In the genomic region with DNA sequence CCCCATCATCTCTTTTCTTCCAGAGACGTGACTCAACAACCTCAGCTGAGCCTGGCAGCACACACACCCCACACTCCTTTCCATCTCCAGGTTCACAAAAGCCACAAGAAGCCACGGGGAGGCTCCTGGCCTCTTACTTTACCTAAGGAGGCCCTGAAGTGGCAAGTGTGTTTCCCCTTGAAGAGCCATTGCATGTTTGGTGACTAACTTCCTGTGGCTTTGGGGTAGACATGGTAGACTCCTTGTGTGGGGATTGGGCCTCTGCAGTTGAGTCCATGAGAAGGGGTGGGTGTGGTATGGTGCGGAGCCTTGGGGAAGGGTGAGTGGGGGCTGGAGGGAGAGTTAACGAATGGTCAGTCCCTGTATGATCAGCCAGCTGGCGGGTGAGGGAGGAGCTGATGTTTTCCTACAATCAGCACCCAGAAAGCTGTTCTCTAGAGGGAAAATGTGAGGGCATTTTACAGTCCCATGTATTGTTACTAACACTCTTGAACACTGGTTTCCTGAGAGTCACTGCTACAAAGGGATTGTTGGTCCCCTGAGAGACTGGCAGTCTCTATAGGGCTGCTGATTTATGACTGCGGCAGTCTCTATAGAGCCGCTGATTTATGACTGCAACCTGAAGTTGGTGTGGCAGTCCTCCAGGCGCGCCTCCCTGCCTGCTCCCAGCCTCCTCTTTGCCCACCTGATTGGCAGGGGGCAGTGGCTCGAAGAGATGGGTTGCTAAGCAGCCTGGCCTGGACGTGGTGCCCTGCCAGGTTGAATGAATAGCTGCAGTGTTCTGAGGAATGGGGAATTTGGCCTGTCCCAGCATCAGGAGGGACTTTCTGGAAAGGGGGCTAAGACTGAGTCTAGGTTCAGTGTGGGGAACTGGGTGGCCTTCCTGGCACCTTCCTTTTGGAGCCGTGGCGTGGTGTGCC, we compare ENCODE assay signal across 9 cellular contexts. TPM values are rescaled to one million over a fixed set of nuclear protein-coding genes. Genes with fewer than 3 reads are reported as not detected.
DNase-seq lines count a peak whose midpoint lies in the region; ATAC-seq, FAIRE-seq and TF ChIP-seq lines count a peak whose summit lies in the region.
"Had no signal": no experiment of that assay in that cellular context is flagged by ENCODE, and none has a peak within 500 bp of the region (broad histone marks: within the 10 kb centered on the region; RNA-seq: fewer than 3 reads in every experiment).

No MANE protein-coding gene starts in this region.

- dilution Hi-C loops in keratinocyte (cut with MboI; ENCODE audit: extremely low pct_ligation_motif_present, low sequenced_read_pairs): no loop called here

- no peaks in the 10 kb centered on the region for H3K9me1 ChIP-seq in keratinocyte (ENCODE audit: control insufficient read depth, extremely low read depth, insufficient read depth, low read length)

- H3K4me1 Mint-ChIP-seq in activated CD4-positive, alpha-beta memory T cell treated with anti-CD3 and anti-CD28 coated beads, Interleukin-2, amount 10 ng/mL, durations not matched to agents 7 days and 5 days: peaks cover 46% of the 10 kb centered on the region
- peaks cover 55% of the 10 kb centered on the region for H3K4me1 Mint-ChIP-seq in stimulated activated effector memory CD8-positive, alpha-beta T cell treated with anti-CD3 and anti-CD28 coated beads, Interleukin-12 subunit alpha, Interleukin-12 subunit beta, amount 100 ng/mL, for 72 hours

- H3K4me1 ChIP-seq in keratinocyte (ENCODE audit: control insufficient read depth, extremely low read depth, insufficient read depth, low read length): peaks cover 99% of the 10 kb centered on the region

- peak; percentile 81 for TF ChIP-seq EP300 in Ishikawa (IDR thresholded peaks at IDR 0.05; ENCODE audit: borderline replicate concordance)

- CTCF ChIA-PET in activated CD4-positive, alpha-beta memory T cell treated with anti-CD3 and anti-CD28 coated beads, Interleukin-2, amount 10 ng/mL, durations not matched to agents 7 days and 5 days (lab: Charles Lee): interaction anchor here (1.5 to 6.0 kb wide), 5 partner anchors 16 to 62 kb away, joined by 6 to 37 read pairs (median 15); a partner anchor contains a TSS

- H3K4me2 ChIP-seq in keratinocyte (ENCODE audit: control insufficient read depth, extremely low read depth, insufficient read depth, low read depth, low read length): peak overlapping the region; percentile 73

- no peaks in the 10 kb centered on the region for H4K20me1 ChIP-seq in keratinocyte (ENCODE audit: control insufficient read depth, extremely low read depth, insufficient read depth, low read length)

- ATAC-seq in stimulated activated effector memory CD8-positive, alpha-beta T cell treated with anti-CD3 and anti-CD28 coated beads, Interleukin-12 subunit alpha, Interleukin-12 subunit beta, amount 100 ng/mL, for 72 hours: peak; percentile 85
- ATAC-seq in HG03175 (IDR thresholded peaks at IDR 0.05; ENCODE audit: unreplicated experiment) (no peak), HG03378 (IDR thresholded peaks at IDR 0.05; ENCODE audit: unreplicated experiment) (no peak)

- DNase-seq in activated CD4-positive, alpha-beta memory T cell treated with anti-CD3 and anti-CD28 coated beads, Interleukin-2, amount 10 ng/mL, durations not matched to agents 7 days and 5 days: peak; percentile 60
- peak; percentile 93 for DNase-seq in keratinocyte (ENCODE audit: low read depth, low spot score)
- DNase-seq in stimulated activated effector memory CD8-positive, alpha-beta T cell treated with anti-CD3 and anti-CD28 coated beads, Interleukin-12 subunit alpha, Interleukin-12 subunit beta, amount 100 ng/mL, for 72 hours (ENCODE audit: low spot score in 2 of 2): no peak
- DNase-seq in AG20443 (ENCODE audit: low spot score): no peak
- DNase-seq: RPMI8226 had no signal

- TF ChIP-seq CTCF in keratinocyte (optimal IDR thresholded peaks at IDR 0.05 in 1 of 3, IDR thresholded peaks at IDR 0.05 in 1 of 3, conservative IDR thresholded peaks at IDR 0.05 in 1 of 3; ENCODE audit: extremely low read depth in 1 of 3, insufficient read depth in 2 of 3, low read length in 3 of 3): peak in 1 of 3 experiments; percentile 16

- H3K9me3 Mint-ChIP-seq in activated CD4-positive, alpha-beta memory T cell treated with anti-CD3 and anti-CD28 coated beads, Interleukin-2, amount 10 ng/mL, durations not matched to agents 7 days and 5 days: no peaks in the 10 kb centered on the region
- no peaks in the 10 kb centered on the region for H3K9me3 Mint-ChIP-seq in stimulated activated effector memory CD8-positive, alpha-beta T cell treated with anti-CD3 and anti-CD28 coated beads, Interleukin-12 subunit alpha, Interleukin-12 subunit beta, amount 100 ng/mL, for 72 hours

- H3K4me3 Mint-ChIP-seq in activated CD4-positive, alpha-beta memory T cell treated with anti-CD3 and anti-CD28 coated beads, Interleukin-2, amount 10 ng/mL, durations not matched to agents 7 days and 5 days: no peak overlapping the region
- H3K4me3 Mint-ChIP-seq in stimulated activated effector memory CD8-positive, alpha-beta T cell treated with anti-CD3 and anti-CD28 coated beads, Interleukin-12 subunit alpha, Interleukin-12 subunit beta, amount 100 ng/mL, for 72 hours: no peak overlapping the region

- no peaks in the 10 kb centered on the region for H3K27me3 Mint-ChIP-seq in activated CD4-positive, alpha-beta memory T cell treated with anti-CD3 and anti-CD28 coated beads, Interleukin-2, amount 10 ng/mL, durations not matched to agents 7 days and 5 days

- H3K79me2 ChIP-seq in keratinocyte (ENCODE audit: control insufficient read depth, insufficient read depth, low read length): peaks cover 31% of the 10 kb centered on the region

- H3K36me3 Mint-ChIP-seq in activated CD4-positive, alpha-beta memory T cell treated with anti-CD3 and anti-CD28 coated beads, Interleukin-2, amount 10 ng/mL, durations not matched to agents 7 days and 5 days (ENCODE audit: low read depth): peaks cover 19% of the 10 kb centered on the region
- H3K36me3 Mint-ChIP-seq in stimulated activated effector memory CD8-positive, alpha-beta T cell treated with anti-CD3 and anti-CD28 coated beads, Interleukin-12 subunit alpha, Interleukin-12 subunit beta, amount 100 ng/mL, for 72 hours: peaks cover 76% of the 10 kb centered on the region

- peak overlapping the region; percentile 38 for H3K9ac ChIP-seq in keratinocyte (ENCODE audit: control insufficient read depth, extremely low read depth, insufficient read depth, low read length)

- POLR2A ChIA-PET in activated CD4-positive, alpha-beta memory T cell treated with anti-CD3 and anti-CD28 coated beads, Interleukin-2, amount 10 ng/mL, durations not matched to agents 7 days and 5 days (lab: Charles Lee): interaction anchor here (1.4 kb wide), 1 partner anchor 24 kb away, joined by 9 read pairs; a partner anchor contains a TSS

- no peaks in the 10 kb centered on the region for H3K27me3 ChIP-seq in keratinocyte (ENCODE audit: control insufficient read depth, extremely low read depth, insufficient read depth, low read length)

- TF ChIP-seq RAD21 in Ishikawa (IDR thresholded peaks at IDR 0.05; ENCODE audit: low read depth): no peak

- H3K9me3 ChIP-seq in keratinocyte (ENCODE audit: control insufficient read depth, low read depth, low read length): no peaks in the 10 kb centered on the region

- peak overlapping the region; percentile 99 for H3K27ac ChIP-seq in keratinocyte (ENCODE audit: control insufficient read depth, insufficient read depth, low read length)

- H3K27ac Mint-ChIP-seq in activated CD4-positive, alpha-beta memory T cell treated with anti-CD3 and anti-CD28 coated beads, Interleukin-2, amount 10 ng/mL, durations not matched to agents 7 days and 5 days: peak overlapping the region; percentile 47
- H3K27ac Mint-ChIP-seq in stimulated activated effector memory CD8-positive, alpha-beta T cell treated with anti-CD3 and anti-CD28 coated beads, Interleukin-12 subunit alpha, Interleukin-12 subunit beta, amount 100 ng/mL, for 72 hours: peak overlapping the region; percentile 57

- peak; percentile 83 for FAIRE-seq in keratinocyte (lab: Jason Lieb, UNC)
- FAIRE-seq: endometrium had no signal

- H2AFZ ChIP-seq in keratinocyte (ENCODE audit: control insufficient read depth, low read length): no peak overlapping the region

- peaks cover 9 to 29% of the 10 kb centered on the region in 2 experiments for H3K36me3 ChIP-seq in keratinocyte (ENCODE audit: control insufficient read depth in 2 of 2, extremely low read depth in 1 of 2, insufficient read depth in 2 of 2, low read length in 2 of 2)

- H3K4me3 ChIP-seq in keratinocyte (ENCODE audit: control insufficient read depth in 2 of 3, extremely low read depth in 1 of 3, insufficient read depth in 2 of 3, low read depth in 1 of 3, low read length in 3 of 3): no peak overlapping the region

RNA-seq across cellular contexts. Expression of a gene that starts 24.5 kb away (rescaled TPM):
- 10 to 100 TPM; 87.2 to 89.6 TPM for total RNA-seq in activated CD4-positive, alpha-beta memory T cell treated with anti-CD3 and anti-CD28 coated beads, Interleukin-2, amount 10 ng/mL, durations not matched to agents 7 days and 5 days
- polyA plus RNA-seq in keratinocyte: 99.0 to 103 TPM (median 101 TPM) in 3 replicates
- polyA plus RNA-seq in keratinocyte (2011; ENCODE audit: low read depth): 115 TPM
- 97.8 and 111 TPM in 2 replicates for polyA plus RNA-seq in keratinocyte (2011; cell fraction: cytosol; rRNA removed)
- polyA plus RNA-seq in keratinocyte (2011; cell fraction: nucleus; rRNA removed): 174 and 189 TPM in 2 replicates
- polyA plus RNA-seq in keratinocyte (2012; ENCODE audit: low replicate concordance): 80.5 and 96.0 TPM in 2 replicates
- polyA minus RNA-seq in keratinocyte: 44.9 to 68.4 TPM (median 58.9 TPM) in 3 replicates
- polyA minus RNA-seq in keratinocyte (2011; cell fraction: cytosol; rRNA and poly(A)+ RNA removed): 52.4 TPM
- polyA minus RNA-seq in keratinocyte (2011; cell fraction: nucleus; rRNA and poly(A)+ RNA removed): 43.7 and 56.2 TPM in 2 replicates

RNA-seq across cellular contexts. Expression of a gene that starts 24.7 kb away (rescaled TPM):
- 10 to 100 TPM; 38.3 TPM for total RNA-seq in activated CD4-positive, alpha-beta memory T cell treated with anti-CD3 and anti-CD28 coated beads, Interleukin-2, amount 10 ng/mL, durations not matched to agents 7 days and 5 days
- 11.9 to 15.8 TPM (median 12.9 TPM) in 3 replicates for polyA plus RNA-seq in keratinocyte
- polyA plus RNA-seq in keratinocyte (2011; ENCODE audit: low read depth): 5.9 TPM
- polyA plus RNA-seq in keratinocyte (2011; cell fraction: cytosol; rRNA removed): 5.3 and 5.5 TPM in 2 replicates
- polyA plus RNA-seq in keratinocyte (2011; cell fraction: nucleus; rRNA removed): 80.9 and 96.7 TPM in 2 replicates
- polyA plus RNA-seq in keratinocyte (2012; ENCODE audit: low replicate concordance): 16.7 and 20.5 TPM in 2 replicates
- 31.0 to 53.1 TPM (median 38.4 TPM) in 3 replicates for polyA minus RNA-seq in keratinocyte
- polyA minus RNA-seq in keratinocyte (2011; cell fraction: cytosol; rRNA and poly(A)+ RNA removed): 11.1 TPM
- 35.5 and 43.4 TPM in 2 replicates for polyA minus RNA-seq in keratinocyte (2011; cell fraction: nucleus; rRNA and poly(A)+ RNA removed)

RNA-seq across cellular contexts. Expression of a gene that starts 29.6 kb away (rescaled TPM):
- under 1 TPM; 0.43 to 0.68 TPM for total RNA-seq in activated CD4-positive, alpha-beta memory T cell treated with anti-CD3 and anti-CD28 coated beads, Interleukin-2, amount 10 ng/mL, durations not matched to agents 7 days and 5 days
- 761 to 1,084 TPM (median 1,039 TPM) in 3 replicates for polyA plus RNA-seq in keratinocyte
- 357 TPM for polyA plus RNA-seq in keratinocyte (2011; ENCODE audit: low read depth)
- polyA plus RNA-seq in keratinocyte (2011; cell fraction: cytosol; rRNA removed): 399 and 802 TPM in 2 replicates
- polyA plus RNA-seq in keratinocyte (2011; cell fraction: nucleus; rRNA removed): 3,183 and 4,055 TPM in 2 replicates
- polyA plus RNA-seq in keratinocyte (2012; ENCODE audit: low replicate concordance): 790 and 2,344 TPM in 2 replicates
- 1,878 to 7,870 TPM (median 1,919 TPM) in 3 replicates for polyA minus RNA-seq in keratinocyte
- 2,383 TPM for polyA minus RNA-seq in keratinocyte (2011; cell fraction: cytosol; rRNA and poly(A)+ RNA removed)
- 4,240 and 4,449 TPM in 2 replicates for polyA minus RNA-seq in keratinocyte (2011; cell fraction: nucleus; rRNA and poly(A)+ RNA removed)

RNA-seq across cellular contexts. Expression of a gene that starts 58.4 kb away (rescaled TPM):
- total RNA-seq in activated CD4-positive, alpha-beta memory T cell treated with anti-CD3 and anti-CD28 coated beads, Interleukin-2, amount 10 ng/mL, durations not matched to agents 7 days and 5 days: not detected
- 0.15 to 0.59 TPM (median 0.24 TPM) in 3 replicates for polyA plus RNA-seq in keratinocyte
- polyA plus RNA-seq in keratinocyte (2011; ENCODE audit: low read depth): 0.80 TPM
- polyA plus RNA-seq in keratinocyte (2011; cell fraction: cytosol; rRNA removed): 0.23 and 0.39 TPM in 2 replicates
- 0.18 and 0.28 TPM in 2 replicates for polyA plus RNA-seq in keratinocyte (2011; cell fraction: nucleus; rRNA removed)
- 0.19 and 5.3 TPM in 2 replicates for polyA plus RNA-seq in keratinocyte (2012; ENCODE audit: low replicate concordance)
- 0.13 to 0.66 TPM (median 0.30 TPM) in 3 replicates for polyA minus RNA-seq in keratinocyte
- not detected for polyA minus RNA-seq in keratinocyte (2011; cell fraction: cytosol; rRNA and poly(A)+ RNA removed)
- polyA minus RNA-seq in keratinocyte (2011; cell fraction: nucleus; rRNA and poly(A)+ RNA removed): 0.39 and 0.53 TPM in 2 replicates

Comparison
In these comparisons a context has a peak if more than half of its experiments do, and no peak if none do; other contexts are left out.
1. DNase-seq: peak in activated CD4-positive, alpha-beta memory T cell treated with anti-CD3 and anti-CD28 coated beads, Interleukin-2, amount 10 ng/mL, durations not matched to agents 7 days and 5 days (single experiment) and keratinocyte (single experiment); none in stimulated activated effector memory CD8-positive, alpha-beta T cell treated with anti-CD3 and anti-CD28 coated beads, Interleukin-12 subunit alpha, Interleukin-12 subunit beta, amount 100 ng/mL, for 72 hours (0 of 2) and AG20443 (single experiment).